In genomic region chr19:19171821-19172532, GRCh38 we compare ENCODE assay signal across 1 cellular context.
TF ChIP-seq lines count a peak whose summit lies in the region.

No MANE protein-coding gene starts in this region.

TF ChIP-seq in K562, 482 proteins besides CTCF, POLR2A, EP300 and RAD21 (continued from another document and continues in another):
- TF ChIP-seq ZNF609 (CRISPR knock-in tag; IDR thresholded peaks at IDR 0.05; ENCODE audit: borderline replicate concordance) (no peak), TFAM (CRISPR knock-in tag; conservative IDR thresholded peaks at IDR 0.05) (no peak), CREBBP (IDR thresholded peaks at IDR 0.05; ENCODE audit: low read depth, low read length) (no peak), ZBTB43 (CRISPR knock-in tag; IDR thresholded peaks at IDR 0.05) (no peak), ZNF197 (CRISPR knock-in tag; IDR thresholded peaks at IDR 0.05; ENCODE audit: low read depth) (no peak), ZNF311 (CRISPR knock-in tag; IDR thresholded peaks at IDR 0.05) (no peak), CXXC5 (CRISPR knock-in tag; IDR thresholded peaks at IDR 0.05) (peak; percentile 35), ZNF23 (CRISPR knock-in tag; IDR thresholded peaks at IDR 0.05) (no peak), ZNF431 (CRISPR knock-in tag; IDR thresholded peaks at IDR 0.05) (no peak), SMARCC2 (IDR thresholded peaks at IDR 0.05; ENCODE audit: low read depth) (no peak), ZNF239 (CRISPR knock-in tag; IDR thresholded peaks at IDR 0.05) (no peak), PRMT5 (CRISPR knock-in tag; IDR thresholded peaks at IDR 0.05) (no peak), KLF1 (tag; IDR thresholded peaks at IDR 0.05) (no peak), ARID4B (CRISPR knock-in tag; IDR thresholded peaks at IDR 0.05) (peak; percentile 59; the same call in 1 of the 2 replicates), PCBP2 (IDR thresholded peaks at IDR 0.05; ENCODE audit: low read depth, low read length, poor library complexity, severe bottlenecking) (no peak), DIDO1 (tag; IDR thresholded peaks at IDR 0.05; ENCODE audit: low read depth) (no peak), THAP12 (CRISPR knock-in tag; IDR thresholded peaks at IDR 0.05) (no peak), ESRRA (IDR thresholded peaks at IDR 0.05; ENCODE audit: borderline replicate concordance, low read depth) (no peak), CCAR2 (IDR thresholded peaks at IDR 0.05; ENCODE audit: low read depth, low read length) (no peak), NONO (IDR thresholded peaks at IDR 0.05; ENCODE audit: low read depth in 2 of 2, low read length in 1 of 2) (no peak), SMAD1 (IDR thresholded peaks at IDR 0.05; ENCODE audit: low read depth, low read length, partially characterized antibody) (peak; percentile 44), BCLAF1 (IDR thresholded peaks at IDR 0.05; ENCODE audit: borderline replicate concordance in 1 of 2, control insufficient read depth in 1 of 2, low read depth in 2 of 2, low read length in 1 of 2) (no peak), MYBL2 (IDR thresholded peaks at IDR 0.05; ENCODE audit: low read depth) (no peak), MYBL2 (CRISPR knock-in tag; IDR thresholded peaks at IDR 0.05; ENCODE audit: borderline replicate concordance) (no peak), TGIF2 (CRISPR knock-in tag; IDR thresholded peaks at IDR 0.05) (no peak), XRCC3 (IDR thresholded peaks at IDR 0.05) (no peak), MEF2D (tag; conservative IDR thresholded peaks at IDR 0.05; ENCODE audit: low read depth) (no peak), GABPB2 (CRISPR knock-in tag; conservative IDR thresholded peaks at IDR 0.05) (no peak), CC2D1A (IDR thresholded peaks at IDR 0.05) (no peak), ZNF696 (CRISPR knock-in tag; conservative IDR thresholded peaks at IDR 0.05) (no peak), MEF2A (IDR thresholded peaks at IDR 0.05; ENCODE audit: control insufficient read depth, low read depth, low read length) (no peak), DDX20 (tag; IDR thresholded peaks at IDR 0.05; ENCODE audit: low read depth) (no peak), PHF8 (IDR thresholded peaks at IDR 0.05; ENCODE audit: borderline replicate concordance, low read length) (no peak), FOXK1 (CRISPR knock-in tag; IDR thresholded peaks at IDR 0.05; ENCODE audit: borderline replicate concordance) (no peak), TEAD1 (CRISPR knock-in tag; IDR thresholded peaks at IDR 0.05) (no peak), SMAD2 (IDR thresholded peaks at IDR 0.05; ENCODE audit: low read depth, low read length) (no peak), KDM2B (CRISPR knock-in tag; IDR thresholded peaks at IDR 0.05) (no peak), HDAC2 (IDR thresholded peaks at IDR 0.05) (peak; percentile 96), SLC30A9 (CRISPR knock-in tag; IDR thresholded peaks at IDR 0.05) (no peak), ZKSCAN1 (IDR thresholded peaks at IDR 0.05; ENCODE audit: low read depth, low read length) (no peak), ZNF165 (CRISPR knock-in tag; IDR thresholded peaks at IDR 0.05; ENCODE audit: borderline replicate concordance) (no peak), ZNF24 (IDR thresholded peaks at IDR 0.05) (peak; percentile 13; the same call in 1 of the 2 replicates), RBM34 (IDR thresholded peaks at IDR 0.05; ENCODE audit: borderline replicate concordance, insufficient read depth, low read length) (no peak), NCOA1 (IDR thresholded peaks at IDR 0.05; ENCODE audit: low read depth) (0 out of 2 replicates have a peak, but pooled peaks have one; percentile 9), STAT5B (CRISPR knock-in tag; IDR thresholded peaks at IDR 0.05) (no peak), ZNF592 (IDR thresholded peaks at IDR 0.05) (no peak), PHF21A (IDR thresholded peaks at IDR 0.05; ENCODE audit: borderline replicate concordance, low read depth) (no peak), ZNF717 (CRISPR knock-in tag; IDR thresholded peaks at IDR 0.05) (no peak), DMBX1 (CRISPR knock-in tag; IDR thresholded peaks at IDR 0.05; ENCODE audit: borderline replicate concordance) (peak; percentile 61; the same call in 1 of the 2 replicates), SRSF9 (IDR thresholded peaks at IDR 0.05; ENCODE audit: borderline replicate concordance, low read depth, low read length) (no peak), NELFE (IDR thresholded peaks at IDR 0.05; ENCODE audit: insufficient read depth, insufficient read length) (no peak), RBM22 (IDR thresholded peaks at IDR 0.05; ENCODE audit: low read depth, low read length, poor library complexity, severe bottlenecking) (peak; percentile 55)
